ENCODE assay signal across 7 cellular contexts in genomic region chr2:94586032-94586982, GRCh38.
A peak's percentile ranks its signal among the peaks of the same experiment; 100 is the strongest.
DNase-seq lines count a peak whose midpoint lies in the region; ATAC-seq, FAIRE-seq and TF ChIP-seq lines count a peak whose summit lies in the region.
"Not testable (repeated sequence)": the region's sequence is repeated elsewhere in the genome, so short reads cannot be mapped to it uniquely, and the experiment has no call there.

No MANE protein-coding gene starts in this region.

- WGBS in pancreas, 2 donors, result 33 to 34% methylated on average over 13 to 14 of the region's 14 CpGs

- not testable (repeated sequence) for H3K36me3 ChIP-seq in pancreas

- not testable (repeated sequence) for ATAC-seq in pancreas

- in situ Hi-C loops in astrocyte of the cerebellum (cut with HindIII; ENCODE audit: low sequenced_read_pairs), result not testable (repeated sequence)

- H3K9me3 ChIP-seq in pancreas, result not testable (repeated sequence)

- intact Hi-C loops in pancreas (cut with DNase I), result not testable (repeated sequence)

- not testable (repeated sequence) for H3K27ac ChIP-seq in pancreas

- H3K27me3 ChIP-seq in pancreas, result not testable (repeated sequence)

- not testable (repeated sequence) for H3K4me1 ChIP-seq in pancreas

- H3K4me3 ChIP-seq in astrocyte of the cerebellum (ENCODE audit: low read depth, low read length); pancreas: not testable (repeated sequence)

- CTCF ChIA-PET in HEK293T (lab: Yijun Ruan, JAX), result not testable (repeated sequence)

- DNase-seq in EH (ENCODE audit: low read depth) (peak; percentile 20), HEK293T (ENCODE audit: extremely low spot score) (peak; percentile 53), NCI-H2171 treated with DMSO at 0.1 percent for 48 hours (lab: John Stamatoyannopoulos, UW) (peak; percentile 0), SK-N-DZ (ENCODE audit: low spot score) (peak; percentile 8), astrocyte of the cerebellum (ENCODE audit: low read depth) (peak; percentile 11), germinal center (ENCODE audit: low spot score) (peak; percentile 14), pancreas (peak in 3 of 6 donors; percentile 27 to 46 (median 34))

- TF ChIP-seq CTCF in astrocyte of the cerebellum (IDR thresholded peaks at IDR 0.05; ENCODE audit: low read depth, low read length, missing control alignments), result peak; percentile 53
- TF ChIP-seq CTCF in pancreas (IDR thresholded peaks at IDR 0.05), result peak; percentile 21 to 52 (median 26)

- POLR2A ChIA-PET in HEK293T (lab: Yijun Ruan, JAX), result not testable (repeated sequence)

- not testable (repeated sequence) for FAIRE-seq in pancreas (lab: Jason Lieb, UNC)
